ENCODE assay signal across 8 cellular contexts in the genomic region with DNA sequence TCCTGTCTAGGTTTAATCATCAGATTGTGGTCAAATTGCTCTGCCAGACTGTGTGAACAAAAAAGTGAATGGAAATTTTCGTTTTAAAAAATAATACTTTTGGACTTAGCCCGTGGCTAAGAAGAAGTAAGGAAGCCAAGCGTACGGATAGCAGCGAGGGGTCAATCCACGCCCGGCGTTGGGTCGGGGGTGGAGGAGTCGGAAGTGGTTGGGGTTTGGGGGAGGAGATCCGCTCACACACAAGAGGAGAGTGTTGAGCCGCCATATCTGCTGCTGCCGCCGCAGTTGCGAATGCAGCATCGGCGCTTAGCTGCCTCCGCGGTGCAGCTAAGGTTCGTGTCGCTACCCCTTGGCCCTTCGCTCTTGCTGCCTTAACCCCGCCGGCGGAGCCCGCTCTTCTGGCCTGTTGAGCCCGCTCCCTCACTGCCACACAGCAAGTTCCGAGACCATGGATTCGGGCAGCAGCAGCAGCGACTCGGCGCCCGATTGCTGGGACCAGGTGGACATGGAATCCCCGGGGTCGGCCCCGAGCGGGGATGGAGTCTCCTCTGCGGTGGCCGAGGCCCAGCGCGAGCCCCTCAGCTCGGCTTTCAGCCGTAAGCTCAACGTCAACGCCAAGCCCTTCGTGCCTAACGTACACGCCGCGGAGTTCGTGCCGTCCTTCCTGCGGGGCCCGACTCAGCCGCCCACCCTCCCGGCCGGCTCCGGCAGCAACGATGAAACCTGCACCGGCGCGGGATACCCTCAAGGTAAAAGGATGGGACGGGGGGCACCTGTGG. TPM values are rescaled to one million over a fixed set of nuclear protein-coding genes. Genes with fewer than 3 reads are reported as not detected.
DNase-seq lines count a peak whose midpoint lies in the region; ATAC-seq and TF ChIP-seq lines count a peak whose summit lies in the region.

A gene (plus strand): TSS at position 264 of the 779 bp plus-strand sequence. CDS start 185 bp downstream, at position 449.

- TF ChIP-seq POLR2A in esophagus muscularis mucosa (IDR thresholded peaks at IDR 0.05; ENCODE audit: low read depth) = no peak

- TF ChIP-seq CTCF in esophagus muscularis mucosa (IDR thresholded peaks at IDR 0.05) = no peak

- no peak for TF ChIP-seq EP300 in esophagus muscularis mucosa (IDR thresholded peaks at IDR 0.05)

- peak within 1 kb of the TSS; percentile 61 to 74 (median 69) for H3K4me3 ChIP-seq in esophagus muscularis mucosa

- DNase-seq in NCI-H2081 (lab: John Stamatoyannopoulos, UW) (peak; percentile 67 to 76), NCI-H2081 treated with DMSO at 0.1 percent for 48 hours (lab: John Stamatoyannopoulos, UW) (no peak), NCI-H510A (lab: John Stamatoyannopoulos, UW) (peak; percentile 19), activated T-cell treated with anti-CD3 and anti-CD28 coated beads for 1 hour (ENCODE audit: low read depth) (peak; percentile 17), esophagus muscularis mucosa (ENCODE audit: extremely low spot score) (no peak), myocyte (ENCODE audit: low read depth) (peak; percentile 77)
- peak; percentile 9 to 30 for DNase-seq in stimulated activated CD8-positive, alpha-beta memory T cell treated with anti-CD3 and anti-CD28 coated beads, Interleukin-7, amount 100 ng/mL, for 4 hours (ENCODE audit: low read depth in 2 of 2)

- no peaks in the 10 kb centered on the region for H3K27me3 ChIP-seq in esophagus muscularis mucosa

- intact Hi-C loops in esophagus muscularis mucosa (cut with DNase I) = no loop called here

- peaks cover 0 to 8% (median 0%) of the 10 kb centered on the region in 4 donors for H3K9me3 ChIP-seq in esophagus muscularis mucosa

- peak within 1 kb of the TSS; percentile 72 to 77 (median 74) for H3K27ac ChIP-seq in esophagus muscularis mucosa (replicated peaks in 1 of 4)

- peaks cover 0 to 8% (median 3%) of the 10 kb centered on the region in 4 donors for H3K4me1 ChIP-seq in esophagus muscularis mucosa

- peak; percentile 76 for ATAC-seq in HG02970 (IDR thresholded peaks at IDR 0.05; ENCODE audit: low FRiP score, unreplicated experiment)

- H3K36me3 ChIP-seq in esophagus muscularis mucosa = no peaks in the 10 kb centered on the region

- 29% methylated on average over 40 of the region's 63 CpGs for WGBS in esophagus muscularis mucosa

RNA-seq across cellular contexts. Expression of the gene that starts here (rescaled TPM):
- total RNA-seq in esophagus muscularis mucosa = 1 to 10 TPM; 4.6 to 7.5 (median 5.9) TPM
- total RNA-seq in myocyte = 10.2 and 11.0 TPM in 2 replicates
- polyA plus RNA-seq in myocyte (2012) = 7.0 TPM

Comparison
In these comparisons a context has a peak if more than half of its experiments do, and no peak if none do; other contexts are left out.
1. DNase-seq: peak in NCI-H2081 (2 of 2), NCI-H510A (single experiment), activated T-cell treated with anti-CD3 and anti-CD28 coated beads for 1 hour (single experiment), myocyte (single experiment) and stimulated activated CD8-positive, alpha-beta memory T cell treated with anti-CD3 and anti-CD28 coated beads, Interleukin-7, amount 100 ng/mL, for 4 hours (2 of 2); none in NCI-H2081 treated with DMSO at 0.1 percent for 48 hours (single experiment) and esophagus muscularis mucosa (single experiment).